31 cellular contexts compared by ENCODE assay signal in the genomic region with DNA sequence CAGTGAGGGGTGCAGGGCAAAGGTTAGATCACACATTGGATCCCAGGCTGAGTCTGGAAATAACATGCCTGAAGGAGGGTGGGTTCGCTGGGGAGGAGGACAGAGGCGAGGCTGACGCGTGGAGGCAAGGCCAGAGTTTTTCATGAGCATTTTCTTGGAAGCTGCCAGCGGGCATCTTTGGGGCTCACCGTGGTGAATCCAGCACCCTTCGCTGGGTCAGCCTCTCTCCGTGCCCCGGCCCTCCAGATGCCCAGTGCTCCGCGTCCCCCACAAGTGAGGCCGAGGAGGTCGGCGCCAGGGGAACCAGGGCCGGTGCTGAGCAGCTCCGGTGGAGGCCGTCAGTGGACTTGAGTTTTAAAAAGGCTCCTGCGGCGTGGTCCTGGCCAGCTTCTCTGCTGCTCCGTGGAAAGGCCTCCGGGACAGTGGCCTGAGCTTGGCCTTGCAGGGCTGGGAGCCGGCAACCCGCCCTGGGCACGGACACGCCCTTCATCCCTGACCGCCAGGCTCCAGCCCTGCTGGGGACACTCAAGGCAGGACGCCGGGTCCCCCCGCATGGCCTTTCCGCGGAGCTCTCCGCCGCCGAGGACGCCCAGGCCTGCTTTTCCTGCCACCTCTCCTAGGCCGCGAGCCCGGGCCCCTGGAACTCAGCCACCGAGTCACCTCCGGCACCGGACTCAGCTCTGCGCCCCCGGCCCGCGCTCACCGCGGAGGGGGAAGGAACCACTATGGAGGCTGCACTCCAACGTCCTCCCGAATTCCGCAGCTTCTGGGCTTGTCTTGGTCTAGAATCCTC.
"Had no signal": no experiment of that assay in that cellular context is flagged by ENCODE, and none has a peak within 500 bp of the region (broad histone marks: within the 10 kb centered on the region; RNA-seq: fewer than 3 reads in every experiment).

No MANE protein-coding gene starts in this region.

- H3K4me3 Mint-ChIP-seq: activated CD4-positive, alpha-beta memory T cell treated with anti-CD3 and anti-CD28 coated beads for 36 hours; activated CD4-positive, alpha-beta T cell treated with anti-CD3 and anti-CD28 coated beads for 36 hours; activated naive CD4-positive, alpha-beta T cell treated with anti-CD3 and anti-CD28 coated beads for 36 hours; activated naive CD8-positive, alpha-beta T cell treated with anti-CD3 and anti-CD28 coated beads, Interleukin-2, amount 10 ng/mL, durations not matched to agents 7 days and 5 days; activated T-helper 1 cell treated with anti-CD3 and anti-CD28 coated beads, Interleukin-12 subunit alpha, Interleukin-12 subunit beta, Interleukin-2, Interleukin-4 antibody, amounts not matched to agents 30 ng/mL and 10 ng/mL and 1 ng/mL, durations not matched to agents 14 hours and 24 hours and 36 hours; dendritic cell treated with granulocyte-macrophage colony-stimulating factor and Interleukin-4, amounts not matched to agents 40 ng/mL and 50 ng/mL, for 4 days; naive thymus-derived CD8-positive, alpha-beta T cell; stimulated activated naive CD8-positive, alpha-beta T cell treated with anti-CD3 and anti-CD28 coated beads, Interleukin-15, Interleukin-2, amounts not matched to agents 100 ng/mL and 50 ng/mL, for 24 hours; T-helper 2 cell treated with Interferon-gamma antibody and Interleukin-4, amounts not matched to agents 5 μg/mL and 100 μg/mL, for 36 hours had no signal

- H3K79me2 ChIP-seq: parathyroid adenoma had no signal

- H3K27me3 Mint-ChIP-seq: activated CD4-positive, alpha-beta T cell treated with anti-CD3 and anti-CD28 coated beads for 36 hours; dendritic cell treated with granulocyte-macrophage colony-stimulating factor and Interleukin-4, amounts not matched to agents 40 ng/mL and 50 ng/mL, for 4 days had no signal

- H3K27me3 ChIP-seq: breast epithelium, gastrocnemius medialis, neutrophil, thyroid gland, upper lobe of left lung had no signal

- H3K27ac ChIP-seq: breast epithelium, gastrocnemius medialis, neutrophil, parathyroid adenoma, psoas muscle, thyroid gland, upper lobe of left lung had no signal

- H3K9me3 Mint-ChIP-seq: activated CD4-positive, alpha-beta memory T cell treated with anti-CD3 and anti-CD28 coated beads for 36 hours; activated T-helper 1 cell treated with anti-CD3 and anti-CD28 coated beads, Interleukin-12 subunit alpha, Interleukin-12 subunit beta, Interleukin-2, Interleukin-4 antibody, amounts not matched to agents 30 ng/mL and 10 ng/mL and 1 ng/mL, durations not matched to agents 14 hours and 24 hours and 36 hours; T-helper 2 cell treated with Interferon-gamma antibody and Interleukin-4, amounts not matched to agents 5 μg/mL and 100 μg/mL, for 36 hours had no signal

- H2AFZ ChIP-seq: parathyroid adenoma had no signal

- DNase-seq: activated CD4-positive, alpha-beta memory T cell treated with anti-CD3 and anti-CD28 coated beads for 36 hours; activated CD4-positive, alpha-beta T cell treated with anti-CD3 and anti-CD28 coated beads for 36 hours; activated CD4-positive, CD25-positive, alpha-beta regulatory T cell; activated CD8-positive, alpha-beta memory T cell treated with anti-CD3 and anti-CD28 coated beads, Interleukin-2, amount 50 U/mL, for 4 hours; activated effector memory CD4-positive, alpha-beta T cell treated with anti-CD3 and anti-CD28 coated beads, Interleukin-2, amount 50 U/mL, for 16 hours; activated naive CD4-positive, alpha-beta T cell treated with anti-CD3 and anti-CD28 coated beads for 36 hours; activated naive CD8-positive, alpha-beta T cell treated with anti-CD3 and anti-CD28 coated beads, Interleukin-2, amount 10 ng/mL, durations not matched to agents 7 days and 5 days; activated T-cell treated with anti-CD3 and anti-CD28 coated beads, Interleukin-2, amount 50 U/mL, for 1 hour; central memory CD4-positive, alpha-beta T cell; gastrocnemius medialis; glutamatergic neuron; islet precursor cell; left cardiac atrium; left ventricle myocardium superior; mammary epithelial cell; midbrain; naive thymus-derived CD8-positive, alpha-beta T cell; stimulated activated CD4-positive, alpha-beta T cell treated with anti-CD3 and anti-CD28 coated beads, Interleukin-15, amount 100 ng/mL, for 24 hours; stimulated activated CD4-positive, alpha-beta T cell treated with anti-CD3 and anti-CD28 coated beads, Interleukin-2, amount 100 ng/mL, for 24 hours; substantia nigra; T-helper 1 cell; thyroid gland had no signal

- ATAC-seq: activated CD4-positive, alpha-beta T cell treated with anti-CD3 and anti-CD28 coated beads for 36 hours; gastrocnemius medialis; left cardiac atrium; left ventricle myocardium superior; naive thymus-derived CD8-positive, alpha-beta T cell; psoas muscle had no signal

- H3K9me3 ChIP-seq: gastrocnemius medialis, neutrophil, psoas muscle, thyroid gland, upper lobe of left lung had no signal

- H3K36me3 ChIP-seq: breast epithelium, gastrocnemius medialis, neutrophil, thyroid gland, upper lobe of left lung had no signal

- H3K36me3 Mint-ChIP-seq: activated CD4-positive, alpha-beta memory T cell treated with anti-CD3 and anti-CD28 coated beads for 36 hours; activated naive CD8-positive, alpha-beta T cell treated with anti-CD3 and anti-CD28 coated beads, Interleukin-2, amount 10 ng/mL, durations not matched to agents 7 days and 5 days; naive thymus-derived CD8-positive, alpha-beta T cell had no signal

- H3K4me1 ChIP-seq: breast epithelium, parathyroid adenoma, thyroid gland had no signal

- H3K4me1 Mint-ChIP-seq: activated CD4-positive, alpha-beta T cell treated with anti-CD3 and anti-CD28 coated beads for 36 hours; activated naive CD8-positive, alpha-beta T cell treated with anti-CD3 and anti-CD28 coated beads, Interleukin-2, amount 10 ng/mL, durations not matched to agents 7 days and 5 days; naive thymus-derived CD8-positive, alpha-beta T cell had no signal

- H3K4me3 ChIP-seq: breast epithelium, gastrocnemius medialis, psoas muscle, thyroid gland, upper lobe of left lung had no signal

- H3K27ac Mint-ChIP-seq: activated CD4-positive, alpha-beta memory T cell treated with anti-CD3 and anti-CD28 coated beads for 36 hours; activated CD4-positive, alpha-beta T cell treated with anti-CD3 and anti-CD28 coated beads for 36 hours; activated naive CD4-positive, alpha-beta T cell treated with anti-CD3 and anti-CD28 coated beads for 36 hours; activated naive CD8-positive, alpha-beta T cell treated with anti-CD3 and anti-CD28 coated beads, Interleukin-2, amount 10 ng/mL, durations not matched to agents 7 days and 5 days; activated T-helper 1 cell treated with anti-CD3 and anti-CD28 coated beads, Interleukin-12 subunit alpha, Interleukin-12 subunit beta, Interleukin-2, Interleukin-4 antibody, amounts not matched to agents 30 ng/mL and 10 ng/mL and 1 ng/mL, durations not matched to agents 14 hours and 24 hours and 36 hours; dendritic cell treated with granulocyte-macrophage colony-stimulating factor and Interleukin-4, amounts not matched to agents 40 ng/mL and 50 ng/mL, for 4 days; naive thymus-derived CD8-positive, alpha-beta T cell; stimulated activated naive CD8-positive, alpha-beta T cell treated with anti-CD3 and anti-CD28 coated beads, Interleukin-15, Interleukin-2, amounts not matched to agents 100 ng/mL and 50 ng/mL, for 24 hours; T-helper 2 cell treated with Interferon-gamma antibody and Interleukin-4, amounts not matched to agents 5 μg/mL and 100 μg/mL, for 36 hours had no signal
